23 cellular contexts compared by ENCODE assay signal in genomic region chr11:125304111-125304639, GRCh38.
"Had no signal": no experiment of that assay in that cellular context is flagged by ENCODE, and none has a peak within 500 bp of the region (broad histone marks: within the 10 kb centered on the region; RNA-seq: fewer than 3 reads in every experiment).

No MANE protein-coding gene starts in this region.

- H3K36me3 ChIP-seq: esophagus muscularis mucosa, gastrocnemius medialis, neutrophil, pancreas, tibial nerve had no signal

- DNase-seq: activated B cell treated with CpG ODN at 0.5 μM for 24 hours; activated CD4-positive, alpha-beta T cell treated with anti-CD3 and anti-CD28 coated beads for 36 hours; activated CD4-positive, alpha-beta T cell treated with anti-CD3 and anti-CD28 coated beads, Interleukin-2, amount 50 U/mL, for 4 hours; activated effector memory CD4-positive, alpha-beta T cell treated with Interleukin-2 at 50 U/mL for 16 hours; activated naive CD4-positive, alpha-beta T cell treated with anti-CD3 and anti-CD28 coated beads for 36 hours; activated naive CD8-positive, alpha-beta T cell treated with anti-CD3 and anti-CD28 coated beads, Interleukin-2, amount 10 ng/mL, durations not matched to agents 7 days and 5 days; activated T-cell treated with anti-CD3 and anti-CD28 coated beads, Interleukin-2, amount 50 U/mL, for 72 hours; amygdala; central memory CD4-positive, alpha-beta T cell; effector memory CD4-positive, alpha-beta T cell; gastrocnemius medialis; islet precursor cell; naive thymus-derived CD8-positive, alpha-beta T cell; pancreas; right cardiac atrium; stimulated activated CD4-positive, alpha-beta T cell treated with anti-CD3 and anti-CD28 coated beads, Interleukin-1b, Interleukin-23, amount 100 ng/mL, for 48 hours; stimulated activated naive CD8-positive, alpha-beta T cell treated with anti-CD3 and anti-CD28 coated beads, Interleukin-15, amount 100 ng/mL, for 72 hours; T1000 had no signal

- H3K27me3 ChIP-seq: esophagus muscularis mucosa, gastrocnemius medialis, neutrophil, pancreas, tibial nerve had no signal

- H3K4me3 ChIP-seq: esophagus muscularis mucosa, gastrocnemius medialis, lung, pancreas, tibial nerve had no signal

- ATAC-seq: activated CD4-positive, alpha-beta T cell treated with anti-CD3 and anti-CD28 coated beads for 36 hours; activated T-cell treated with anti-CD3 and anti-CD28 coated beads, Interleukin-2, amount 50 U/mL, for 72 hours; gastrocnemius medialis; left lobe of liver; naive thymus-derived CD8-positive, alpha-beta T cell; pancreas; right cardiac atrium; stimulated activated naive CD8-positive, alpha-beta T cell treated with anti-CD3 and anti-CD28 coated beads, Interleukin-15, amount 100 ng/mL, for 72 hours had no signal

- H3K27ac ChIP-seq: esophagus muscularis mucosa, neutrophil, pancreas, tibial nerve had no signal

- H3K4me1 ChIP-seq: pancreas had no signal

- H3K9me3 ChIP-seq: esophagus muscularis mucosa, gastrocnemius medialis, neutrophil, pancreas, tibial nerve had no signal

- H3K27ac Mint-ChIP-seq: activated B cell treated with CpG ODN at 0.5 μM for 24 hours; activated CD4-positive, alpha-beta T cell treated with anti-CD3 and anti-CD28 coated beads for 36 hours; activated naive CD4-positive, alpha-beta T cell treated with anti-CD3 and anti-CD28 coated beads for 36 hours; activated naive CD8-positive, alpha-beta T cell treated with anti-CD3 and anti-CD28 coated beads, Interleukin-2, amount 10 ng/mL, durations not matched to agents 7 days and 5 days; activated T-cell treated with anti-CD3 and anti-CD28 coated beads, Interleukin-2, amount 50 U/mL, for 72 hours; naive thymus-derived CD8-positive, alpha-beta T cell; stimulated activated naive CD8-positive, alpha-beta T cell treated with anti-CD3 and anti-CD28 coated beads, Interleukin-15, amount 100 ng/mL, for 72 hours had no signal

- H3K4me3 Mint-ChIP-seq: activated B cell treated with CpG ODN at 0.5 μM for 24 hours; activated CD4-positive, alpha-beta T cell treated with anti-CD3 and anti-CD28 coated beads for 36 hours; activated naive CD4-positive, alpha-beta T cell treated with anti-CD3 and anti-CD28 coated beads for 36 hours; activated naive CD8-positive, alpha-beta T cell treated with anti-CD3 and anti-CD28 coated beads, Interleukin-2, amount 10 ng/mL, durations not matched to agents 7 days and 5 days; activated T-cell treated with anti-CD3 and anti-CD28 coated beads, Interleukin-2, amount 50 U/mL, for 72 hours; naive thymus-derived CD8-positive, alpha-beta T cell; stimulated activated naive CD8-positive, alpha-beta T cell treated with anti-CD3 and anti-CD28 coated beads, Interleukin-15, amount 100 ng/mL, for 72 hours had no signal

- H3K9me3 Mint-ChIP-seq: activated B cell treated with CpG ODN at 0.5 μM for 24 hours; activated naive CD4-positive, alpha-beta T cell treated with anti-CD3 and anti-CD28 coated beads for 36 hours; activated naive CD8-positive, alpha-beta T cell treated with anti-CD3 and anti-CD28 coated beads, Interleukin-2, amount 10 ng/mL, durations not matched to agents 7 days and 5 days; naive thymus-derived CD8-positive, alpha-beta T cell; stimulated activated naive CD8-positive, alpha-beta T cell treated with anti-CD3 and anti-CD28 coated beads, Interleukin-15, amount 100 ng/mL, for 72 hours had no signal

- H3K36me3 Mint-ChIP-seq: activated naive CD8-positive, alpha-beta T cell treated with anti-CD3 and anti-CD28 coated beads, Interleukin-2, amount 10 ng/mL, durations not matched to agents 7 days and 5 days; naive thymus-derived CD8-positive, alpha-beta T cell had no signal

- H3K4me1 Mint-ChIP-seq: activated B cell treated with CpG ODN at 0.5 μM for 24 hours; activated CD4-positive, alpha-beta T cell treated with anti-CD3 and anti-CD28 coated beads for 36 hours; activated naive CD8-positive, alpha-beta T cell treated with anti-CD3 and anti-CD28 coated beads, Interleukin-2, amount 10 ng/mL, durations not matched to agents 7 days and 5 days; naive thymus-derived CD8-positive, alpha-beta T cell; stimulated activated naive CD8-positive, alpha-beta T cell treated with anti-CD3 and anti-CD28 coated beads, Interleukin-15, amount 100 ng/mL, for 72 hours had no signal
